ENCODE assay signal across 11 cellular contexts in the genomic region with DNA sequence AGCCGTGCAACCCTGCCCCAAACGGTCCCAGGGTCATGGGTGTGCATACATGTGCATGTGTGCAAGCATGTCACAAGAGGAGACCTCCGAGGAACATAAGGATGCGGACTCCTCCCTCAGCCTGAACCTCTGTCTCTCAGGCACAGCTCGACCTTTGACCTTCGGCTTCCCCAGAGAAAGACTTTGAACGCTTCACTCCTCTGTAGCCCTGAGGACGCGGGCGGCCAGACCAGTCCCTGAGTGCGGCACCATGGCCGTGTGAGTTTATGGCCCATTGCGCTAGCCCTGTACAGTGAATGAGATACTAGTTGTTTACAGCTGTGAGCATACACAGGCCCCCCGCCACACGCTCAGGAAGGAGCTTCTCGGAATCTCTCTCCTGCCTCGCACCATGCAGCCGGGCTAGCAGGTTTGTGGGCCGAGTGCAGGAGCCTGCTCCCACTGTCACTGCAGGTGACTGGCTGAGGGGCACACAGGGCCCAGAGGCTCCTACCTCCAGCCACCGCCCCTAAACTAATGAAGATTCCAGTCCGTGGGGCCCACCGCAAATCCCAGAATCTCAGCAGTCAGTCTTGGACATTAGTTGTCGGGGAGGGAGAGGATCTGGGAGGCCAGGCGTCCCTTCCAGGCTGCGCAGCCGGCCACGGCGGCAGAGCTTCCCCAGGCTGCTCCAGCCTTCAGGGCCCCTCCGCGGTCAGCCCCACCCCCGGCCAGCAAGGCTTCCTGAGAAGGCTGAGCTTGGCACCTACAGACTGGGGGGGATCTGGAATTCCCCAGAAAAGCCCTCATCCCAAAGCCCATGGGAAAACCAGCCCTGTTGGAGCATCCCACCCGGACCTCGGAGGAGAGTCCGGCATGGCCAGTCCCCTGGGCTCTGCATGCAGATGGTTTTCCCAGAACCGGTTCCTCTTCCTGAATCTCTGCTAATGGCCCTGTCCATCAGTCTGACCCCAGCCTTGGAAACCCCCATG. TPM values are rescaled to one million over a fixed set of nuclear protein-coding genes. Genes with fewer than 3 reads are reported as not detected.
DNase-seq lines count a peak whose midpoint lies in the region; ATAC-seq and TF ChIP-seq lines count a peak whose summit lies in the region.
"Had no signal": no experiment of that assay in that cellular context is flagged by ENCODE, and none has a peak within 500 bp of the region (broad histone marks: within the 10 kb centered on the region; RNA-seq: fewer than 3 reads in every experiment).

No MANE protein-coding gene starts in this region.

- no peak overlapping the region for H3K4me3 Mint-ChIP-seq in activated CD4-positive, alpha-beta T cell treated with anti-CD3 and anti-CD28 coated beads, Interleukin-2, amount 10 ng/mL, durations not matched to agents 7 days and 5 days
- peak overlapping the region in 1 of 5 experiments; percentile 13 for H3K4me3 Mint-ChIP-seq in brain
- peak overlapping the region; percentile 75 for H3K4me3 Mint-ChIP-seq in stimulated activated effector memory CD8-positive, alpha-beta T cell treated with anti-CD3 and anti-CD28 coated beads, Interleukin-12 subunit alpha, Interleukin-12 subunit beta, amount 100 ng/mL, for 72 hours

- no peaks in the 10 kb centered on the region for H3K9me3 ChIP-seq in GM23248 (ENCODE audit: low read depth)

- no peak overlapping the region for H3K4me3 ChIP-seq in GM23248

- in situ Hi-C loops in GM23248 (cut with MboI), result no loop called here

- no peaks in the 10 kb centered on the region for H3K9me2 ChIP-seq in GM23248 (ENCODE audit: insufficient read depth)

- no peaks in the 10 kb centered on the region for H4K20me1 ChIP-seq in GM23248 (ENCODE audit: insufficient read depth)

- TF ChIP-seq CTCF in brain (conservative IDR thresholded peaks at IDR 0.05), result no peak

- H2AFZ ChIP-seq in GM23248, result no peak overlapping the region

- H3K36me3 ChIP-seq in GM23248 (ENCODE audit: low read depth), result no peaks in the 10 kb centered on the region

- WGBS in GM23248 (ENCODE audit: low coverage in 1 of 2, low lambda C conversion rate in 2 of 2, missing lambda C conversion rate in 2 of 2), 2 experiments, result 90 to 93% methylated on average over 30 to 35 of the region's 35 CpGs

- no peak overlapping the region for H3K9ac ChIP-seq in GM23248

- H3K9me3 Mint-ChIP-seq in activated CD4-positive, alpha-beta T cell treated with anti-CD3 and anti-CD28 coated beads, Interleukin-2, amount 10 ng/mL, durations not matched to agents 7 days and 5 days, result peaks cover 11% of the 10 kb centered on the region
- H3K9me3 Mint-ChIP-seq in brain, result peaks cover 0 to 3% (median 0%) of the 10 kb centered on the region in 5 experiments
- H3K9me3 Mint-ChIP-seq in stimulated activated effector memory CD8-positive, alpha-beta T cell treated with anti-CD3 and anti-CD28 coated beads, Interleukin-12 subunit alpha, Interleukin-12 subunit beta, amount 100 ng/mL, for 72 hours, result no peaks in the 10 kb centered on the region

- peak overlapping the region; percentile 25 for H3K27ac Mint-ChIP-seq in activated CD4-positive, alpha-beta T cell treated with anti-CD3 and anti-CD28 coated beads, Interleukin-2, amount 10 ng/mL, durations not matched to agents 7 days and 5 days
- H3K27ac Mint-ChIP-seq in brain, result peak overlapping the region in 3 of 5 experiments; percentile 89 to 90 (median 90)
- peak overlapping the region; percentile 98 for H3K27ac Mint-ChIP-seq in stimulated activated effector memory CD8-positive, alpha-beta T cell treated with anti-CD3 and anti-CD28 coated beads, Interleukin-12 subunit alpha, Interleukin-12 subunit beta, amount 100 ng/mL, for 72 hours

- peaks cover 19% of the 10 kb centered on the region for H3K4me1 ChIP-seq in GM23248 (ENCODE audit: insufficient read depth)

- DNase-seq in activated CD4-positive, alpha-beta T cell treated with anti-CD3 and anti-CD28 coated beads, Interleukin-2, amount 10 ng/mL, durations not matched to agents 7 days and 5 days, result no peak
- no peak for DNase-seq in activated CD4-positive, alpha-beta T cell treated with anti-CD3 and anti-CD28 coated beads for 48 hours
- DNase-seq in left kidney (ENCODE audit: low read depth, low spot score), result peak; percentile 71
- DNase-seq in stimulated activated effector memory CD8-positive, alpha-beta T cell treated with anti-CD3 and anti-CD28 coated beads, Interleukin-12 subunit alpha, Interleukin-12 subunit beta, amount 100 ng/mL, for 72 hours (ENCODE audit: low spot score in 2 of 2), result no peak
- DNase-seq in cerebellum (ENCODE audit: low spot score), result no peak
- DNase-seq in UCSD-AML1 (lab: John Stamatoyannopoulos, UW; ENCODE audit: unreplicated experiment), result no peak
- no peak for DNase-seq in GM23248
- DNase-seq: dermis blood vessel endothelial cell, NCI-H1694 treated with DMSO at 0.1 percent for 48 hours had no signal

- no peak for ATAC-seq in stimulated activated effector memory CD8-positive, alpha-beta T cell treated with anti-CD3 and anti-CD28 coated beads, Interleukin-12 subunit alpha, Interleukin-12 subunit beta, amount 100 ng/mL, for 72 hours

- peaks cover 55% of the 10 kb centered on the region for H3K36me3 Mint-ChIP-seq in activated CD4-positive, alpha-beta T cell treated with anti-CD3 and anti-CD28 coated beads, Interleukin-2, amount 10 ng/mL, durations not matched to agents 7 days and 5 days (ENCODE audit: low read depth)
- H3K36me3 Mint-ChIP-seq in brain, result no peaks in the 10 kb centered on the region
- peaks cover 28% of the 10 kb centered on the region for H3K36me3 Mint-ChIP-seq in stimulated activated effector memory CD8-positive, alpha-beta T cell treated with anti-CD3 and anti-CD28 coated beads, Interleukin-12 subunit alpha, Interleukin-12 subunit beta, amount 100 ng/mL, for 72 hours

- no peaks in the 10 kb centered on the region for H3K27me3 ChIP-seq in GM23248 (replicated peaks; ENCODE audit: insufficient read depth)

- no peak overlapping the region for H3K27ac ChIP-seq in GM23248

- no peak overlapping the region for H3K4me2 ChIP-seq in GM23248 (ENCODE audit: unreplicated experiment)

- peaks cover 79% of the 10 kb centered on the region for H3K79me2 ChIP-seq in GM23248 (ENCODE audit: insufficient read depth)

- POLR2A ChIA-PET in activated CD4-positive, alpha-beta T cell treated with anti-CD3 and anti-CD28 coated beads, Interleukin-2, amount 10 ng/mL, durations not matched to agents 7 days and 5 days (lab: Charles Lee), result no interaction called here

- CTCF ChIA-PET in activated CD4-positive, alpha-beta T cell treated with anti-CD3 and anti-CD28 coated beads, Interleukin-2, amount 10 ng/mL, durations not matched to agents 7 days and 5 days (lab: Charles Lee), result interaction anchor here (0.5 to 0.8 kb wide), 2 partner anchors 56 to 110 kb away, joined by 3 to 5 read pairs; no protein-coding TSS in a partner anchor

- peaks cover 72% of the 10 kb centered on the region for H3K4me1 Mint-ChIP-seq in activated CD4-positive, alpha-beta T cell treated with anti-CD3 and anti-CD28 coated beads, Interleukin-2, amount 10 ng/mL, durations not matched to agents 7 days and 5 days
- H3K4me1 Mint-ChIP-seq in brain, result peaks cover 58% of the 10 kb centered on the region
- H3K4me1 Mint-ChIP-seq in stimulated activated effector memory CD8-positive, alpha-beta T cell treated with anti-CD3 and anti-CD28 coated beads, Interleukin-12 subunit alpha, Interleukin-12 subunit beta, amount 100 ng/mL, for 72 hours, result peaks cover 77% of the 10 kb centered on the region

- peaks cover 31% of the 10 kb centered on the region for H3F3A ChIP-seq in GM23248 (ENCODE audit: insufficient read depth)

- no peaks in the 10 kb centered on the region for H3K27me3 Mint-ChIP-seq in activated CD4-positive, alpha-beta T cell treated with anti-CD3 and anti-CD28 coated beads, Interleukin-2, amount 10 ng/mL, durations not matched to agents 7 days and 5 days
- no peaks in the 10 kb centered on the region for H3K27me3 Mint-ChIP-seq in brain

RNA-seq across cellular contexts. Expression of a gene that starts 10.6 kb away (rescaled TPM):
- 100 to 1,000 TPM; 114 to 115 TPM for total RNA-seq in activated CD4-positive, alpha-beta T cell treated with anti-CD3 and anti-CD28 coated beads, Interleukin-2, amount 10 ng/mL, durations not matched to agents 7 days and 5 days
- polyA plus RNA-seq in brain (ENCODE audit: insufficient read depth, low read depth, low replicate concordance) (12.4 TPM), GM23248 (2016; fragmentation: Nextera tagmentation; extraction: Ambion mirVana) (30.0 and 34.3 TPM in 2 replicates)
- 19.1 TPM for total RNA-seq in cerebellum
- 36.7 and 46.2 TPM in 2 replicates for total RNA-seq in GM23248 (2014; rRNA removed; shearing (Covaris generic))

RNA-seq across cellular contexts. Expression of a gene that starts 57.3 kb away (rescaled TPM):
- not detected for total RNA-seq in activated CD4-positive, alpha-beta T cell treated with anti-CD3 and anti-CD28 coated beads, Interleukin-2, amount 10 ng/mL, durations not matched to agents 7 days and 5 days
- polyA plus RNA-seq in brain (ENCODE audit: insufficient read depth, low read depth, low replicate concordance) (0.92 TPM), GM23248 (2016; fragmentation: Nextera tagmentation; extraction: Ambion mirVana) (not detected in 2 replicates)
- total RNA-seq in cerebellum, result not detected
- total RNA-seq in GM23248 (2014; rRNA removed; shearing (Covaris generic)), result not detected in 2 replicates
- total RNA-seq: dermis blood vessel endothelial cell, OCI-LY7 had no signal

Comparison
In these comparisons a context has a peak if more than half of its experiments do, and no peak if none do; other contexts are left out.
1. H3K27ac Mint-ChIP-seq: peak in every context shown above with its lines; median percentile 98 in stimulated activated effector memory CD8-positive, alpha-beta T cell treated with anti-CD3 and anti-CD28 coated beads, Interleukin-12 subunit alpha, Interleukin-12 subunit beta, amount 100 ng/mL, for 72 hours; 90 in brain; 25 in activated CD4-positive, alpha-beta T cell treated with anti-CD3 and anti-CD28 coated beads, Interleukin-2, amount 10 ng/mL, durations not matched to agents 7 days and 5 days.